36 cellular contexts compared by ENCODE assay signal in the genomic region with DNA sequence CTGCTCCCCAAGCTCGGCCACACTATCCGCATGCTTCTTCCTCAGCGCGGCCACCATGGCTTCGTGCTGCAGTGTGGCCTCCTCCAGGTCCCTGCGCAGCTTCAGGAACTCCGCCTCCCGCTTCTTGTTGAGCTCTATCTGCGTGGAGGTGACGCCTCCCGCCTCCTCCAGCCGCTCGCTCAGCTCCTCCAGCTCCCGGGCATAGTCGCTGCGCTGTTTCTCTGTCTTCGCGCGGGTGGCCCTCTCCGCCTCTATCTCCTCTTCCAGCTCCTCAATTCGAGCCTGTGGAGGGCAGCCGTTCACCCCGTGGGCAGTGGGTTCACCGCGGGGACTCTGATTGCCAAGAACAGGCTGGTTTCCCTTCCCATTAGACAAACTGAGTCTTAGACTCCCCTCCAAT.
"Had no signal": no experiment of that assay in that cellular context is flagged by ENCODE, and none has a peak within 500 bp of the region (broad histone marks: within the 10 kb centered on the region; RNA-seq: fewer than 3 reads in every experiment).

No MANE protein-coding gene starts in this region.

- H3K27ac Mint-ChIP-seq: activated B cell treated with CpG ODN at 0.5 μM for 24 hours; activated CD4-positive, alpha-beta memory T cell treated with anti-CD3 and anti-CD28 coated beads for 36 hours; activated CD8-positive, alpha-beta T cell treated with anti-CD3 and anti-CD28 coated beads for 36 hours; activated naive CD4-positive, alpha-beta T cell treated with anti-CD3 and anti-CD28 coated beads for 36 hours; activated naive CD8-positive, alpha-beta T cell treated with anti-CD3 and anti-CD28 coated beads for 36 hours; activated T-helper 1 cell treated with anti-CD3 and anti-CD28 coated beads, Interleukin-12 subunit alpha, Interleukin-12 subunit beta, Interleukin-2, Interleukin-4 antibody, amounts not matched to agents 30 ng/mL and 10 ng/mL and 1 ng/mL, durations not matched to agents 14 hours and 24 hours and 36 hours; activated T-helper 17 cell treated with anti-CD3 and anti-CD28 coated beads, Interleukin-2, amount 50 U/mL, for 72 hours; T-helper 1 cell treated with Interleukin-12 subunit alpha and Interleukin-12 subunit beta and Interleukin-4 antibody, amounts not matched to agents 30 μg/mL and 1 μg/mL, for 36 hours; T-helper 2 cell treated with Interferon-gamma antibody and Interleukin-4, amounts not matched to agents 5 μg/mL and 100 μg/mL, for 36 hours had no signal

- DNase-seq: activated B cell treated with CpG ODN at 0.5 μM for 24 hours; activated CD4-positive, alpha-beta memory T cell treated with anti-CD3 and anti-CD28 coated beads for 36 hours; activated CD4-positive, alpha-beta T cell treated with anti-CD3 and anti-CD28 coated beads for 48 hours; activated CD4-positive, alpha-beta T cell treated with anti-CD3 and anti-CD28 coated beads, Interleukin-2, amount 50 U/mL, for 1 hour; activated CD4-positive, alpha-beta T cell treated with anti-CD3 and anti-CD28 coated beads, Interleukin-2, amount 50 U/mL, for 4 hours; activated CD4-positive, CD25-positive, alpha-beta regulatory T cell treated with anti-CD3 and anti-CD28 coated beads, Interleukin-2, amount 50 U/mL, for 72 hours; activated CD8-positive, alpha-beta memory T cell treated with anti-CD3 and anti-CD28 coated beads, Interleukin-2, amount 50 U/mL, for 4 hours; activated CD8-positive, alpha-beta T cell treated with anti-CD3 and anti-CD28 coated beads for 36 hours; activated effector memory CD4-positive, alpha-beta T cell treated with anti-CD3 and anti-CD28 coated beads, Interleukin-2, amount 50 U/mL, for 16 hours; activated gamma-delta T cell treated with Interleukin-2 at 50 U/mL for 16 hours; activated naive CD4-positive, alpha-beta T cell; activated naive CD4-positive, alpha-beta T cell treated with anti-CD3 and anti-CD28 coated beads for 36 hours; activated naive CD4-positive, alpha-beta T cell treated with anti-CD3 and anti-CD28 coated beads, Interleukin-2, amount 50 U/mL, for 16 hours; activated naive CD8-positive, alpha-beta T cell treated with anti-CD3 and anti-CD28 coated beads for 36 hours; activated T-cell treated with anti-CD3 and anti-CD28 coated beads for 4 hours; activated T-cell treated with anti-CD3 and anti-CD28 coated beads, Interleukin-2, amount 50 U/mL, for 1 hour; activated T-cell treated with anti-CD3 and anti-CD28 coated beads, Interleukin-2, amount 50 U/mL, for 4 hours; activated T-cell treated with anti-CD3 and anti-CD28 coated beads, Interleukin-2, amount 50 U/mL, for 72 hours; adrenal gland; amniotic stem cell; aorta; body of pancreas; brain microvascular endothelial cell; central memory CD4-positive, alpha-beta T cell; cerebellar nuclear complex; SW 1271; T-helper 1 cell; T-helper 2 cell; T-helper 9 cell had no signal

- H3K4me3 Mint-ChIP-seq: activated B cell treated with CpG ODN at 0.5 μM for 24 hours; activated CD4-positive, alpha-beta memory T cell treated with anti-CD3 and anti-CD28 coated beads for 36 hours; activated CD8-positive, alpha-beta T cell treated with anti-CD3 and anti-CD28 coated beads for 36 hours; activated naive CD4-positive, alpha-beta T cell treated with anti-CD3 and anti-CD28 coated beads for 36 hours; activated naive CD8-positive, alpha-beta T cell treated with anti-CD3 and anti-CD28 coated beads for 36 hours; activated T-cell treated with anti-CD3 and anti-CD28 coated beads, Interleukin-2, amount 50 U/mL, for 4 hours; activated T-cell treated with anti-CD3 and anti-CD28 coated beads, Interleukin-2, amount 50 U/mL, for 72 hours; activated T-helper 1 cell treated with anti-CD3 and anti-CD28 coated beads, Interleukin-12 subunit alpha, Interleukin-12 subunit beta, Interleukin-2, Interleukin-4 antibody, amounts not matched to agents 30 ng/mL and 10 ng/mL and 1 ng/mL, durations not matched to agents 14 hours and 24 hours and 36 hours; activated T-helper 17 cell treated with anti-CD3 and anti-CD28 coated beads, Interleukin-2, amount 50 U/mL, for 72 hours; T-helper 1 cell treated with Interleukin-12 subunit alpha and Interleukin-12 subunit beta and Interleukin-4 antibody, amounts not matched to agents 30 μg/mL and 1 μg/mL, for 36 hours; T-helper 2 cell treated with Interferon-gamma antibody and Interleukin-4, amounts not matched to agents 5 μg/mL and 100 μg/mL, for 36 hours had no signal

- H3K27me3 ChIP-seq: adrenal gland, body of pancreas, brain microvascular endothelial cell, breast epithelium had no signal

- H3K9me3 ChIP-seq: adrenal gland, body of pancreas, breast epithelium had no signal

- H3K4me1 Mint-ChIP-seq: activated T-helper 17 cell treated with anti-CD3 and anti-CD28 coated beads, Interleukin-2, amount 50 U/mL, for 72 hours had no signal

- H3K27me3 Mint-ChIP-seq: activated B cell treated with CpG ODN at 0.5 μM for 24 hours; activated CD4-positive, alpha-beta memory T cell treated with anti-CD3 and anti-CD28 coated beads for 36 hours; activated CD8-positive, alpha-beta T cell treated with anti-CD3 and anti-CD28 coated beads for 36 hours; activated naive CD8-positive, alpha-beta T cell treated with anti-CD3 and anti-CD28 coated beads for 36 hours; activated T-helper 17 cell treated with anti-CD3 and anti-CD28 coated beads, Interleukin-2, amount 50 U/mL, for 72 hours had no signal

- H3K4me3 ChIP-seq: adrenal gland, body of pancreas, breast epithelium had no signal

- H3K9me3 Mint-ChIP-seq: activated B cell treated with CpG ODN at 0.5 μM for 24 hours; activated CD4-positive, alpha-beta memory T cell treated with anti-CD3 and anti-CD28 coated beads for 36 hours; activated CD8-positive, alpha-beta T cell treated with anti-CD3 and anti-CD28 coated beads for 36 hours; activated naive CD4-positive, alpha-beta T cell treated with anti-CD3 and anti-CD28 coated beads for 36 hours; activated naive CD4-positive, alpha-beta T cell treated with anti-CD3 and anti-CD28 coated beads, Interleukin-2, amount 50 U/mL, for 72 hours; activated naive CD8-positive, alpha-beta T cell treated with anti-CD3 and anti-CD28 coated beads for 36 hours; activated T-cell treated with anti-CD3 and anti-CD28 coated beads, Interleukin-2, amount 50 U/mL, for 4 hours; activated T-cell treated with anti-CD3 and anti-CD28 coated beads, Interleukin-2, amount 50 U/mL, for 72 hours; activated T-helper 1 cell treated with anti-CD3 and anti-CD28 coated beads, Interleukin-12 subunit alpha, Interleukin-12 subunit beta, Interleukin-2, Interleukin-4 antibody, amounts not matched to agents 30 ng/mL and 10 ng/mL and 1 ng/mL, durations not matched to agents 14 hours and 24 hours and 36 hours; activated T-helper 17 cell treated with anti-CD3 and anti-CD28 coated beads, Interleukin-2, amount 50 U/mL, for 72 hours; T-helper 1 cell treated with Interleukin-12 subunit alpha and Interleukin-12 subunit beta and Interleukin-4 antibody, amounts not matched to agents 30 μg/mL and 1 μg/mL, for 36 hours; T-helper 2 cell treated with Interferon-gamma antibody and Interleukin-4, amounts not matched to agents 5 μg/mL and 100 μg/mL, for 36 hours had no signal

- H3K27ac ChIP-seq: adrenal gland, body of pancreas, brain microvascular endothelial cell, breast epithelium, VCaP had no signal

- ATAC-seq: activated CD8-positive, alpha-beta T cell treated with anti-CD3 and anti-CD28 coated beads for 36 hours; activated naive CD4-positive, alpha-beta T cell treated with anti-CD3 and anti-CD28 coated beads, Interleukin-2, amount 50 U/mL, for 72 hours; activated T-cell treated with anti-CD3 and anti-CD28 coated beads, Interleukin-2, amount 50 U/mL, for 4 hours; activated T-cell treated with anti-CD3 and anti-CD28 coated beads, Interleukin-2, amount 50 U/mL, for 72 hours; activated T-helper 17 cell treated with anti-CD3 and anti-CD28 coated beads, Interleukin-2, amount 50 U/mL, for 72 hours; body of pancreas had no signal

- H3K4me1 ChIP-seq: adrenal gland, body of pancreas, breast epithelium had no signal

- H3K36me3 ChIP-seq: brain microvascular endothelial cell, breast epithelium had no signal
